ENCODE assay signal across 8 cellular contexts in the genomic region with DNA sequence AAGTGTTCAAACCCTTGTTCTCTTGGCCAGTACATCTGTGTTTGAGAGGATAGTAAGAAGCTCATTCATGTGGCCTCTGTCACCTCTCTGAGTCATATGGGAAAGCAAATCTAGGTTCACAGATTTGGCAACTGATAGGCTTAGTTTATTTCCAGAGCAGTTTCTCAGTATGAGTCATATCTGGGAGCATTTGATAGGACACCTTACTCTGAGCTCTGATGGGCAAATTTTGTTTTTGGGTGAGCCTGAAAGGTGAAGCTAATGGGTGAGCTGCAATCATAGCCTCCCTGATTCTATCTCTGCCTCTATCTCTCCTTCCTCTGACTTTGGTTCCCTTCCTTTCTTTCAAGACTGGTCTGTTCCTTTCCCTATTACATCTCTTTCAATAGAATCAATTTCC.
DNase-seq lines count a peak whose midpoint lies in the region; ATAC-seq, FAIRE-seq and TF ChIP-seq lines count a peak whose summit lies in the region.

No MANE protein-coding gene starts in this region.

- H3K4me3 ChIP-seq in GM12875 (ENCODE audit: low read depth, low read length) (peak overlapping the region; percentile 40), endothelial cell of umbilical vein (replicated peaks in 1 of 3; ENCODE audit: insufficient read depth in 1 of 3, low read depth in 1 of 3, low read length in 3 of 3) (no peak overlapping the region), right atrium auricular region (no peak overlapping the region), GM23338 (no peak overlapping the region)

- H3K4me1 Mint-ChIP-seq in GM23338: peaks cover 2% of the 10 kb centered on the region; the same call in 2 of the 3 replicates

- CTCF ChIA-PET in endothelial cell of umbilical vein (lab: Charles Lee): interaction anchor here (1.0 to 2.3 kb wide), 8 partner anchors 14 to 135 kb away, joined by 3 to 19 read pairs (median 4); no protein-coding TSS in a partner anchor

- POLR2A ChIA-PET in endothelial cell of umbilical vein (lab: Charles Lee): no interaction called here

- H3K27ac ChIP-seq in endothelial cell of umbilical vein (ENCODE audit: insufficient read depth, low read depth, low read length): no peak overlapping the region
- H3K27ac ChIP-seq in right atrium auricular region: no peak overlapping the region
- no peak overlapping the region for H3K27ac ChIP-seq in GM23338 (ENCODE audit: low read depth)

- H3F3A ChIP-seq in GM23338 (replicated peaks; ENCODE audit: low read depth): no peaks in the 10 kb centered on the region

- no peak overlapping the region for H3K27ac Mint-ChIP-seq in GM23338

- ATAC-seq in GM21528 (IDR thresholded peaks at IDR 0.05; ENCODE audit: low FRiP score, unreplicated experiment) (peak; percentile 92), GM23338 (no peak)

- no peaks in the 10 kb centered on the region for H4K20me1 ChIP-seq in endothelial cell of umbilical vein (replicated peaks; ENCODE audit: control insufficient read depth, extremely low read depth, insufficient read depth, low read length)
- H4K20me1 ChIP-seq in GM23338 (replicated peaks; ENCODE audit: insufficient read depth): no peaks in the 10 kb centered on the region

- dilution Hi-C loops in endothelial cell of umbilical vein (cut with MboI; ENCODE audit: extremely low pct_ligation_motif_present, low sequenced_read_pairs): no loop called here

- H3K4me3 Mint-ChIP-seq in GM23338: no peak overlapping the region

- no peak for TF ChIP-seq POLR2A in endothelial cell of umbilical vein (IDR thresholded peaks at IDR 0.05; ENCODE audit: low read depth, low read length)

- no peak overlapping the region for H2AFZ ChIP-seq in endothelial cell of umbilical vein (ENCODE audit: low read depth, low read length)
- H2AFZ ChIP-seq in GM23338: no peak overlapping the region

- no peaks in the 10 kb centered on the region for H3K27me3 Mint-ChIP-seq in GM23338 (ENCODE audit: insufficient read depth, low read depth, poor library complexity)

- H3K36me3 ChIP-seq in endothelial cell of umbilical vein (ENCODE audit: control insufficient read depth in 2 of 2, extremely low read depth in 1 of 2, insufficient read depth in 2 of 2, low read length in 2 of 2) (no peaks in the 10 kb centered on the region), right atrium auricular region (no peaks in the 10 kb centered on the region), GM23338 (ENCODE audit: insufficient read depth) (no peaks in the 10 kb centered on the region)

- H3K9me1 ChIP-seq in endothelial cell of umbilical vein (replicated peaks; ENCODE audit: control insufficient read depth, extremely low read depth, insufficient read depth, low read length): no peaks in the 10 kb centered on the region

- H3K9me3 Mint-ChIP-seq in GM23338: no peaks in the 10 kb centered on the region; the same call in 2 of the 3 replicates

- H3K9me3 ChIP-seq in endothelial cell of umbilical vein (replicated peaks; ENCODE audit: control insufficient read depth, insufficient read depth, low read length) (no peaks in the 10 kb centered on the region), right atrium auricular region (peaks cover 0 to 6% of the 10 kb centered on the region in 2 donors)

- FAIRE-seq in endothelial cell of umbilical vein (lab: Jason Lieb, UNC): peak; percentile 70

- peak overlapping the region; percentile 8 for H3K4me2 ChIP-seq in endothelial cell of umbilical vein (ENCODE audit: insufficient read depth, low read length)
- no peak overlapping the region for H3K4me2 ChIP-seq in GM23338

- peaks cover 3% of the 10 kb centered on the region; the same call in 1 of the 2 replicates for H3K9me2 ChIP-seq in GM23338 (ENCODE audit: insufficient read depth)

- DNase-seq in HPDE6-E6E7 (ENCODE audit: extremely low spot score): peak; percentile 57
- peak; percentile 74 for DNase-seq in endothelial cell of umbilical vein (ENCODE audit: low read depth, low spot score)
- DNase-seq in NCI-H2081 treated with DMSO at 0.1 percent for 48 hours (lab: John Stamatoyannopoulos, UW): no peak
- no peak for DNase-seq in right atrium auricular region (ENCODE audit: low spot score)
- no peak for DNase-seq in GM23338 (ENCODE audit: low spot score)
- DNase-seq in NCI-H2227 (lab: John Stamatoyannopoulos, UW; ENCODE audit: unreplicated experiment): no peak

- H3K9ac ChIP-seq in endothelial cell of umbilical vein (replicated peaks; ENCODE audit: extremely low read depth, insufficient read depth, low read length): no peak overlapping the region

- H3K79me2 ChIP-seq in endothelial cell of umbilical vein (ENCODE audit: control insufficient read depth, insufficient read depth, low read length) (no peaks in the 10 kb centered on the region), GM23338 (replicated peaks; ENCODE audit: insufficient read depth) (no peaks in the 10 kb centered on the region)

- H3K27me3 ChIP-seq in endothelial cell of umbilical vein (ENCODE audit: control insufficient read depth in 2 of 2, insufficient read depth in 2 of 2, low read length in 2 of 2) (no peaks in the 10 kb centered on the region), right atrium auricular region (no peaks in the 10 kb centered on the region), GM23338 (ENCODE audit: insufficient read depth) (no peaks in the 10 kb centered on the region)

- H3K36me3 Mint-ChIP-seq in GM23338 (ENCODE audit: low read depth): no peaks in the 10 kb centered on the region

- H3K4me1 ChIP-seq in endothelial cell of umbilical vein (ENCODE audit: control insufficient read depth, extremely low read depth, insufficient read depth, low read length) (peaks cover 20% of the 10 kb centered on the region), right atrium auricular region (no peaks in the 10 kb centered on the region), GM23338 (ENCODE audit: insufficient read depth) (no peaks in the 10 kb centered on the region)

- BruUV-seq in endothelial cell of umbilical vein (replicated peaks; lab: Mats Ljungman, UMichigan): no TSS peak

- intact Hi-C loops in endothelial cell of umbilical vein (cut with micrococcal nuclease): no loop called here

- TF ChIP-seq CTCF in GM12875 (IDR thresholded peaks at IDR 0.05; ENCODE audit: borderline replicate concordance, insufficient read depth, low read depth, low read length) (no peak), endothelial cell of umbilical vein (IDR thresholded peaks at IDR 0.05; ENCODE audit: extremely low read depth in 1 of 2, insufficient read depth in 1 of 2, low read depth in 1 of 2, low read length in 2 of 2) (no peak), right atrium auricular region (IDR thresholded peaks at IDR 0.05) (no peak), GM23338 (conservative IDR thresholded peaks at IDR 0.05; ENCODE audit: low read depth in 2 of 2) (no peak)

TF ChIP-seq in endothelial cell of umbilical vein, 7 proteins besides CTCF, POLR2A, EP300 and RAD21:
- TF ChIP-seq, protein P1, sequence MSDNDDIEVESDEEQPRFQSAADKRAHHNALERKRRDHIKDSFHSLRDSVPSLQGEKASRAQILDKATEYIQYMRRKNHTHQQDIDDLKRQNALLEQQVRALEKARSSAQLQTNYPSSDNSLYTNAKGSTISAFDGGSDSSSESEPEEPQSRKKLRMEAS (IDR thresholded peaks at IDR 0.05; ENCODE audit: insufficient read depth, insufficient read length): no peak
- TF ChIP-seq FOS (IDR thresholded peaks at IDR 0.05; ENCODE audit: borderline replicate concordance, insufficient read depth, low read length): peak; percentile 97
- peak; percentile 98 for TF ChIP-seq GATA2 (IDR thresholded peaks at IDR 0.05; ENCODE audit: insufficient read depth, insufficient read length, low read depth, low read length)
- TF ChIP-seq JUN (IDR thresholded peaks at IDR 0.05; ENCODE audit: borderline replicate concordance, insufficient read depth, insufficient read length, low read depth): peak; percentile 81
- no peak for TF ChIP-seq EZH2 (IDR thresholded peaks at IDR 0.05; ENCODE audit: borderline replicate concordance, low read depth, low read length, severe bottlenecking)
- no peak for TF ChIP-seq MYC (IDR thresholded peaks at IDR 0.05; ENCODE audit: low read depth, low read length)
- peak; percentile 26 for TF ChIP-seq POLR2AphosphoS5 (IDR thresholded peaks at IDR 0.05; ENCODE audit: insufficient read depth, low read depth, low read length)

TF ChIP-seq in GM23338, 12 proteins besides CTCF, POLR2A, EP300 and RAD21 (continues in another document):
- TF ChIP-seq EZH2phosphoT487 (IDR thresholded peaks at IDR 0.05; ENCODE audit: unreplicated experiment) (no peak), ZNF331 (CRISPR knock-in tag; IDR thresholded peaks at IDR 0.05; ENCODE audit: low read depth) (no peak), CREB1 (CRISPR knock-in tag; IDR thresholded peaks at IDR 0.05; ENCODE audit: low read depth) (no peak), STAT1 (IDR thresholded peaks at IDR 0.05; ENCODE audit: unreplicated experiment) (no peak)
- TF ChIP-seq, protein P2, sequence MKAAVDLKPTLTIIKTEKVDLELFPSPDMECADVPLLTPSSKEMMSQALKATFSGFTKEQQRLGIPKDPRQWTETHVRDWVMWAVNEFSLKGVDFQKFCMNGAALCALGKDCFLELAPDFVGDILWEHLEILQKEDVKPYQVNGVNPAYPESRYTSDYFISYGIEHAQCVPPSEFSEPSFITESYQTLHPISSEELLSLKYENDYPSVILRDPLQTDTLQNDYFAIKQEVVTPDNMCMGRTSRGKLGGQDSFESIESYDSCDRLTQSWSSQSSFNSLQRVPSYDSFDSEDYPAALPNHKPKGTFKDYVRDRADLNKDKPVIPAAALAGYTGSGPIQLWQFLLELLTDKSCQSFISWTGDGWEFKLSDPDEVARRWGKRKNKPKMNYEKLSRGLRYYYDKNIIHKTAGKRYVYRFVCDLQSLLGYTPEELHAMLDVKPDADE (IDR thresholded peaks at IDR 0.05): no peak

Comparison
In these comparisons a context has a peak if more than half of its experiments do, and no peak if none do; other contexts are left out.
1. DNase-seq: peak in HPDE6-E6E7 (single experiment) and endothelial cell of umbilical vein (single experiment); none in NCI-H2081 treated with DMSO at 0.1 percent for 48 hours (single experiment), right atrium auricular region (single experiment), GM23338 (single experiment) and NCI-H2227 (single experiment).